In the genomic region with DNA sequence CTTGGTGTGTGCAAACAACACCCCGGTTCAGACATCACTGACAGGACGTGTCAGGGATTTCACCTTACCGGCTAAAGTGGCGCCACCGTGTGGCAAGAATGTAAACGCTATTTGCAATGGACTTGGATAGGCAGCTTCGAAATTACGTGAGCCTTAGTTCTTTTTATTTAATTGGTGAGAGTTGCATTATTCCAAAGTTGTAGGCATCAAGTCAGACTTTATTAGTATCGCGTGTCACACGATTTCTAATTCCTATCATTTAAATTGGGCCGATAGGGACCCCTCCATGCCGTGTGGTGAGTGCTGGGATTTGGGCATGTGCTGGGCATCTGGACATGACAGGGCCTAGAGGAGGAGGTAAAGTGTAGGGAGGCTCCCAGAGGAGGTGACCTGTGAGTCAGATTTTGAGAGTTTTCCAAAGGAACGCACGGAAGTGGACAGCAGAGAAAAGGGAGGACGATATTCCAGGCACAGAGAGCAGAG, we compare ENCODE assay signal across 8 cellular contexts. TPM values are rescaled to one million over a fixed set of nuclear protein-coding genes. Genes with fewer than 3 reads are reported as not detected.
DNase-seq lines count a peak whose midpoint lies in the region; ATAC-seq and TF ChIP-seq lines count a peak whose summit lies in the region.

No MANE protein-coding gene starts in this region.

- peak; percentile 93 for TF ChIP-seq CTCF in DND-41 (IDR thresholded peaks at IDR 0.05; ENCODE audit: borderline replicate concordance, extremely low read depth, low read length, poor library complexity, severe bottlenecking)
- peak; percentile 85 for TF ChIP-seq CTCF in osteocyte (IDR thresholded peaks at IDR 0.05)
- TF ChIP-seq CTCF in tibial artery (IDR thresholded peaks at IDR 0.05) = peak; percentile 79 to 85

- H3K27ac ChIP-seq in DND-41 (ENCODE audit: low read length) (no peak overlapping the region), SJSA1 (no peak overlapping the region), tibial artery (no peak overlapping the region)

- no peaks in the 10 kb centered on the region for H3K27me3 Mint-ChIP-seq in osteocyte (ENCODE audit: unreplicated experiment)

- H3K27me3 ChIP-seq in DND-41 (ENCODE audit: insufficient read depth, low read length, poor library complexity) = peaks cover 3% of the 10 kb centered on the region
- no peaks in the 10 kb centered on the region for H3K27me3 ChIP-seq in SJSA1 (replicated peaks)
- no peaks in the 10 kb centered on the region for H3K27me3 ChIP-seq in tibial artery

- no peaks in the 10 kb centered on the region for H4K20me1 ChIP-seq in DND-41 (ENCODE audit: insufficient read depth, low read length)

- DNase-seq in DND-41 (peak; percentile 78), Kasumi-1 (lab: John Stamatoyannopoulos, UW) (peak; percentile 64 to 88), SJSA1 (ENCODE audit: low read depth in 1 of 2, low spot score in 2 of 2) (peak; percentile 67 to 85), germinal center (ENCODE audit: low spot score) (peak; percentile 77), osteocyte (ENCODE audit: extremely low spot score, unreplicated experiment) (peak; percentile 89), tibial artery (peak; percentile 85 to 87)
- peak; percentile 93 for DNase-seq in activated effector memory CD4-positive, alpha-beta T cell treated with anti-CD3 and anti-CD28 coated beads, Interleukin-2, amount 50 U/mL, for 16 hours

- H3K9ac ChIP-seq in DND-41 (ENCODE audit: low read depth, low read length) = no peak overlapping the region

- H3K9me3 ChIP-seq in DND-41 (ENCODE audit: insufficient read depth, low read length, severe bottlenecking) = no peaks in the 10 kb centered on the region
- H3K9me3 ChIP-seq in SJSA1 (replicated peaks) = no peaks in the 10 kb centered on the region
- H3K9me3 ChIP-seq in tibial artery = no peaks in the 10 kb centered on the region

- no peak overlapping the region for H3K27ac Mint-ChIP-seq in osteocyte (ENCODE audit: unreplicated experiment)

- ATAC-seq in DND-41 (ENCODE audit: insufficient read depth, low read depth) (peak; percentile 94), HG03571 (IDR thresholded peaks at IDR 0.05; ENCODE audit: unreplicated experiment) (no peak)

- no peak overlapping the region for H3K4me2 ChIP-seq in DND-41 (ENCODE audit: insufficient read depth, low read length)

- no peaks in the 10 kb centered on the region for H3K4me1 ChIP-seq in DND-41 (ENCODE audit: insufficient read depth, low read length)
- peaks cover 27% of the 10 kb centered on the region for H3K4me1 ChIP-seq in SJSA1 (replicated peaks)
- peaks cover 0 to 12% (median 4%) of the 10 kb centered on the region in 4 donors for H3K4me1 ChIP-seq in tibial artery

- intact Hi-C loops in tibial artery (cut with DNase I; ENCODE audit: low total_unique reads) = loop anchor here (10.0 kb wide), 1 partner anchor 457 kb away; the partner anchor contains the start of gene ZYG11B

- H3K36me3 Mint-ChIP-seq in osteocyte (ENCODE audit: unreplicated experiment) = no peaks in the 10 kb centered on the region

- H3K36me3 ChIP-seq in DND-41 (ENCODE audit: insufficient read depth, low read length) = no peaks in the 10 kb centered on the region
- no peaks in the 10 kb centered on the region for H3K36me3 ChIP-seq in SJSA1
- no peaks in the 10 kb centered on the region for H3K36me3 ChIP-seq in tibial artery

- H3K4me3 ChIP-seq in DND-41 (ENCODE audit: low read depth in 1 of 2, low read length in 2 of 2) (no peak overlapping the region), SJSA1 (no peak overlapping the region), tibial artery (no peak overlapping the region)

- no peak overlapping the region for H2AFZ ChIP-seq in DND-41 (ENCODE audit: low read depth, low read length)

- no peak overlapping the region for H3K4me3 Mint-ChIP-seq in osteocyte (ENCODE audit: unreplicated experiment)

- no peaks in the 10 kb centered on the region for H3K4me1 Mint-ChIP-seq in osteocyte (ENCODE audit: unreplicated experiment)

- no peaks in the 10 kb centered on the region for H3K9me3 Mint-ChIP-seq in osteocyte (ENCODE audit: unreplicated experiment)

- no peaks in the 10 kb centered on the region for H3K79me2 ChIP-seq in DND-41 (ENCODE audit: insufficient read depth, low read length)

RNA-seq across cellular contexts. Expression of gene CPT2, which starts 14.5 kb away (rescaled TPM):
- 12.1 and 23.5 TPM in 2 replicates for total RNA-seq in SJSA1 (2014; rRNA removed; shearing (Covaris generic))
- total RNA-seq in osteocyte = 15.6 and 16.6 TPM in 2 replicates

RNA-seq across cellular contexts. Expression of gene CZIB, which starts 38.3 kb away (rescaled TPM):
- total RNA-seq in SJSA1 (2014; rRNA removed; shearing (Covaris generic)) = 90.0 and 92.7 TPM in 2 replicates
- total RNA-seq in osteocyte = 52.6 and 59.8 TPM in 2 replicates

RNA-seq across cellular contexts. Expression of gene SLC1A7, which starts 39.7 kb away (rescaled TPM):
- total RNA-seq in SJSA1 (2014; rRNA removed; shearing (Covaris generic)) = 4.5 and 12.1 TPM in 2 replicates
- not detected in 2 replicates for total RNA-seq in osteocyte

RNA-seq across cellular contexts. Expression of gene MAGOH, which starts 56.2 kb away (rescaled TPM):
- 35.4 and 76.7 TPM in 2 replicates for total RNA-seq in SJSA1 (2014; rRNA removed; shearing (Covaris generic))
- 34.5 and 37.7 TPM in 2 replicates for total RNA-seq in osteocyte
